ENCODE assay signal across 21 cellular contexts in the genomic region with DNA sequence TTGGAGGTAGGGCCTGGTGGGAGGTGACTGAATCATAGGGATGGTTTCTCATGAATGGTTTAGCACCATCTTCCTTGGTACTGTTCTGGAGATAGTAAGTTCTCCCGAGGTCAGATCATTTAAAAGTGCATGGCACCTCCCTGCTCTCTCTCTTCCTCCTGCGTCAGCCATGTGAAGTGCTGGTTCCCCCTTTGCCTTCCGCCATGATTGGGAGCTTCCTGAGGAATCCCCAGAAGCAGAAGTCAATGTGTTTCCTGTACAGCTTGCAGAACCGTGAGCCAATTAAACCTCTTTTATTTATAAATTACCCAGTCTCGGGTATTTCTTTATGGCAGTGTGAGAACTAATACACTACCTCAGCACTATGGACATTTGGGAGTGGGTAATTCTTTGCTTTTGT.
DNase-seq lines count a peak whose midpoint lies in the region.
"Had no signal": no experiment of that assay in that cellular context is flagged by ENCODE, and none has a peak within 500 bp of the region (broad histone marks: within the 10 kb centered on the region; RNA-seq: fewer than 3 reads in every experiment).

No MANE protein-coding gene starts in this region.

- DNase-seq in Ammon's horn (ENCODE audit: low spot score) (peak; percentile 46), GDM1 (lab: John Stamatoyannopoulos, UW) (peak; percentile 80), UCSD-AML1 (lab: John Stamatoyannopoulos, UW; ENCODE audit: unreplicated experiment) (peak; percentile 60), medulla oblongata (ENCODE audit: extremely low spot score) (peak; percentile 23), NCI-H1694 (lab: John Stamatoyannopoulos, UW) (no peak), NCI-H2227 treated with DMSO at 0.1 percent for 48 hours (lab: John Stamatoyannopoulos, UW) (no peak)
- no peak for DNase-seq in activated effector memory CD4-positive, alpha-beta T cell treated with anti-CD3 and anti-CD28 coated beads, Interleukin-2, amount 50 U/mL, for 16 hours
- DNase-seq: activated CD4-positive, alpha-beta T cell treated with anti-CD3 and anti-CD28 coated beads, Interleukin-2, amount 10 ng/mL, durations not matched to agents 24 days and 14 days; activated naive CD8-positive, alpha-beta T cell treated with anti-CD3 and anti-CD28 coated beads, Interleukin-2, amount 50 U/mL, for 24 hours; activated T-cell treated with anti-CD3 and anti-CD28 coated beads, Interleukin-2, amount 50 U/mL, for 24 hours; DMS79; NCI-H1092 treated with DMSO at 0.1 percent for 48 hours; NCI-H2029; NCI-H226; NCI-H69; SK-N-SH; stimulated activated CD4-positive, alpha-beta T cell treated with anti-CD3 and anti-CD28 coated beads, Interleukin-1b, Interleukin-23, amount 100 ng/mL, for 48 hours; stimulated activated CD8-positive, alpha-beta memory T cell treated with anti-CD3 and anti-CD28 coated beads, Interleukin-4, amount 100 ng/mL, for 48 hours; stomach; T-helper 17 cell; thyroid gland had no signal

Comparison
In these comparisons a context has a peak if more than half of its experiments do, and no peak if none do; other contexts are left out.
1. DNase-seq: peak in Ammon's horn (single experiment), GDM1 (single experiment), UCSD-AML1 (single experiment) and medulla oblongata (single experiment); none in activated effector memory CD4-positive, alpha-beta T cell treated with anti-CD3 and anti-CD28 coated beads, Interleukin-2, amount 50 U/mL, for 16 hours (single experiment), NCI-H1694 (single experiment) and NCI-H2227 treated with DMSO at 0.1 percent for 48 hours (single experiment).